ENCODE assay signal across 16 cellular contexts in genomic region chr14:104561124-104561531, GRCh38. TPM values are rescaled to one million over a fixed set of nuclear protein-coding genes. Genes with fewer than 3 reads are reported as not detected.
DNase-seq lines count a peak whose midpoint lies in the region; ATAC-seq and TF ChIP-seq lines count a peak whose summit lies in the region.
"Had no signal": no experiment of that assay in that cellular context is flagged by ENCODE, and none has a peak within 500 bp of the region (broad histone marks: within the 10 kb centered on the region; RNA-seq: fewer than 3 reads in every experiment).

No MANE protein-coding gene starts in this region.

- no peaks in the 10 kb centered on the region for H3K9me3 ChIP-seq in left ventricle myocardium inferior (replicated peaks)
- H3K9me3 ChIP-seq in right cardiac atrium (ENCODE audit: control insufficient read depth, low read length): no peaks in the 10 kb centered on the region

- H3K27me3 Mint-ChIP-seq in glutamatergic neuron (ENCODE audit: unreplicated experiment): peaks cover 6% of the 10 kb centered on the region

- 69% methylated on average over 15 of the region's 15 CpGs for WGBS in right cardiac atrium

- H3K27ac Mint-ChIP-seq in glutamatergic neuron (ENCODE audit: unreplicated experiment): no peak overlapping the region
- H3K27ac Mint-ChIP-seq: CD4-positive, alpha-beta memory T cell had no signal

- H3K27ac ChIP-seq in left ventricle myocardium inferior (replicated peaks) (no peak overlapping the region), right cardiac atrium (ENCODE audit: low read length) (no peak overlapping the region)

- H3K9me3 Mint-ChIP-seq in glutamatergic neuron (ENCODE audit: unreplicated experiment): peaks cover 5% of the 10 kb centered on the region

- no peak overlapping the region for H3K4me3 ChIP-seq in left ventricle myocardium inferior
- no peak overlapping the region for H3K4me3 ChIP-seq in right cardiac atrium (ENCODE audit: low read length)
- H3K4me3 ChIP-seq: GM12878 had no signal

- H3K27me3 ChIP-seq in left ventricle myocardium inferior (ENCODE audit: low read depth): peaks cover 47% of the 10 kb centered on the region
- no peaks in the 10 kb centered on the region for H3K27me3 ChIP-seq in right cardiac atrium (ENCODE audit: control insufficient read depth, insufficient read depth)

- DNase-seq in Right ventricle myocardium inferior (ENCODE audit: missing footprints): peak; percentile 47
- DNase-seq in left ventricle myocardium inferior: no peak
- DNase-seq in NCI-H1694 (lab: John Stamatoyannopoulos, UW): peak; percentile 76
- DNase-seq in right cardiac atrium: peak in 2 of 3 donors; percentile 4 to 35
- DNase-seq in retina: peak; percentile 39
- no peak for DNase-seq in anterior cingulate cortex (lab: John Stamatoyannopoulos, UW)
- DNase-seq in glutamatergic neuron: no peak
- DNase-seq: ACHN; CD4-positive, alpha-beta memory T cell; GDM1; NCI-H2029 treated with DMSO at 0.1 percent for 48 hours; NCI-H69; PC-3 had no signal

- ATAC-seq in Right ventricle myocardium inferior (no peak), right cardiac atrium (no peak)
- ATAC-seq: GM12878, PC-3 had no signal

- no peak overlapping the region for H3K4me3 Mint-ChIP-seq in glutamatergic neuron (ENCODE audit: unreplicated experiment)
- H3K4me3 Mint-ChIP-seq: CD4-positive, alpha-beta memory T cell had no signal

- intact Hi-C loops in Right ventricle myocardium inferior (cut with DNase I): loop anchor here (5.0 kb wide), 2 partner anchors 81 to 484 kb away; no protein-coding TSS in a partner anchor
- intact Hi-C loops in left ventricle myocardium inferior (cut with micrococcal nuclease): no loop called here
- intact Hi-C loops in right cardiac atrium (cut with DNase I): loop anchor here (5.0 to 10.0 kb wide), 3 partner anchors 429 to 486 kb away; partner anchors contain the start of gene ASPG (in 1 of the 4)

- TF ChIP-seq CTCF in left ventricle myocardium inferior (IDR thresholded peaks at IDR 0.05; ENCODE audit: borderline replicate concordance) (no peak), glutamatergic neuron (IDR thresholded peaks at IDR 0.05; ENCODE audit: partially characterized antibody, unreplicated experiment) (no peak)

- H3K4me1 ChIP-seq in left ventricle myocardium inferior: peaks cover 26% of the 10 kb centered on the region
- H3K4me1 ChIP-seq in right cardiac atrium (ENCODE audit: control insufficient read depth, insufficient read depth, low read length): no peaks in the 10 kb centered on the region

- H3K36me3 ChIP-seq in left ventricle myocardium inferior: no peaks in the 10 kb centered on the region

- no peaks in the 10 kb centered on the region for H3K36me3 Mint-ChIP-seq in glutamatergic neuron (ENCODE audit: unreplicated experiment)
- H3K36me3 Mint-ChIP-seq: CD4-positive, alpha-beta memory T cell had no signal

- peaks cover 1% of the 10 kb centered on the region for H3K4me1 Mint-ChIP-seq in glutamatergic neuron (ENCODE audit: low read depth, unreplicated experiment)

RNA-seq across cellular contexts. Expression of gene C14orf180, which starts 18.4 kb away (rescaled TPM):
- total RNA-seq in Right ventricle myocardium inferior (40.0 TPM), left ventricle myocardium inferior (44.1 TPM), right cardiac atrium (100 to 1,000 TPM in 3 of 4 donors, 10 to 100 TPM in 1; 56.5 to 117 (median 104) TPM), glutamatergic neuron (ENCODE audit: unreplicated experiment) (not detected)
- polyA plus RNA-seq in right cardiac atrium: 153 TPM
- total RNA-seq: CD4-positive, alpha-beta memory T cell; GM12878; H1; PC-3; SK-MEL-5 had no signal
- polyA plus RNA-seq: CD4-positive, alpha-beta memory T cell; GM12878; H1 had no signal

RNA-seq across cellular contexts. Expression of gene TMEM179, which starts 43.4 kb away (rescaled TPM):
- not detected for total RNA-seq in Right ventricle myocardium inferior
- total RNA-seq in left ventricle myocardium inferior: 0.49 TPM
- 1 to 10 TPM in 2 of 4 donors, under 1 TPM in 2; 0.57 to 2.2 (median 0.94) TPM for total RNA-seq in right cardiac atrium
- polyA plus RNA-seq in right cardiac atrium: 1.4 TPM
- 28.8 TPM for total RNA-seq in glutamatergic neuron (ENCODE audit: unreplicated experiment)
- total RNA-seq: CD4-positive, alpha-beta memory T cell; GM12878; PC-3 had no signal
- polyA plus RNA-seq: CD4-positive, alpha-beta memory T cell; GM12878 had no signal

Comparison
In these comparisons a context has a peak if more than half of its experiments do, and no peak if none do; other contexts are left out.
1. DNase-seq: peak in Right ventricle myocardium inferior (single experiment), NCI-H1694 (single experiment), right cardiac atrium (2 of 3) and retina (single experiment); none in left ventricle myocardium inferior (single experiment), anterior cingulate cortex (0 of 58) and glutamatergic neuron (single experiment).
2. RNA of gene C14orf180, which starts 18.4 kb away (total RNA-seq): 56.5 to 117 TPM in right cardiac atrium, 44.1 TPM in left ventricle myocardium inferior (single experiment) and 40.0 TPM in Right ventricle myocardium inferior (single experiment); not detected in glutamatergic neuron (single experiment); every median in the first group is over 10 times any median in the second.